Comparison of ENCODE assay signal across 13 cellular contexts in the genomic region with DNA sequence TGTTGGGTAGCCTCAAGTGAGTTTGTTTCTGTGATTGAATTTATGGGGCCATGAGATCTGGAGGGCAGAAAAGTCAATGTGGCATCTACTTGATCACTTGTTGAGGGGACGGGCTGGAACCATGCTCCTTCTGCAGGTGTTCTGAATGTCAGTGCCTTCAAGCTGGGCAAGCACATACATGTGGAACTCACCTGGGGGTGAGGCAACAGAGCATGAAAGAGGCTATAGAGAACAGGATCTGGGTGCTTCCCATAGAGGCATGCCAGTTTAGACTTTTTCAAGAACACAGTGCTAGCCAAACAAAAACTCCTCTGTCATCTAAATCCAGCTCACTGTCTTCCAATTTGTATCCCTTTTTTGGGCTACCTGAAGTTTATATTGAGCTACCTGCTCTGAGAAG.
DNase-seq lines count a peak whose midpoint lies in the region; ATAC-seq lines count a peak whose summit lies in the region.
"Had no signal": no experiment of that assay in that cellular context is flagged by ENCODE, and none has a peak within 500 bp of the region (broad histone marks: within the 10 kb centered on the region; RNA-seq: fewer than 3 reads in every experiment).

No MANE protein-coding gene starts in this region.

- DNase-seq in NCI-H510A treated with DMSO at 0.1 percent for 48 hours (lab: John Stamatoyannopoulos, UW) (peak; percentile 2), NCI-H510A (lab: John Stamatoyannopoulos, UW) (no peak), NCI-H345 (lab: John Stamatoyannopoulos, UW) (peak; percentile 55), epithelial cell of prostate (ENCODE audit: low read depth, low spot score) (peak; percentile 14), NCI-H1694 (lab: John Stamatoyannopoulos, UW) (no peak), SKM-1 (lab: John Stamatoyannopoulos, UW; ENCODE audit: unreplicated experiment) (no peak)
- DNase-seq: 8988T; AML-193; CD8-positive, alpha-beta memory T cell; DMS53; GF-D8 had no signal

- no peak overlapping the region for H3K27ac ChIP-seq in epithelial cell of prostate
- H3K27ac ChIP-seq: BLaER1 had no signal

- no peak for ATAC-seq in HG02678 (IDR thresholded peaks at IDR 0.05; ENCODE audit: unreplicated experiment)

Comparison
In these comparisons a context has a peak if more than half of its experiments do, and no peak if none do; other contexts are left out.
1. DNase-seq: peak in NCI-H510A treated with DMSO at 0.1 percent for 48 hours (single experiment), NCI-H345 (single experiment) and epithelial cell of prostate (single experiment); none in NCI-H510A (single experiment), NCI-H1694 (single experiment) and SKM-1 (single experiment).